ENCODE assay signal across 14 cellular contexts in genomic region chr12:42475055-42475454, GRCh38.
DNase-seq lines count a peak whose midpoint lies in the region; ATAC-seq, FAIRE-seq and TF ChIP-seq lines count a peak whose summit lies in the region.
"Had no signal": no experiment of that assay in that cellular context is flagged by ENCODE, and none has a peak within 500 bp of the region (broad histone marks: within the 10 kb centered on the region; RNA-seq: fewer than 3 reads in every experiment).

No MANE protein-coding gene starts in this region.

- POLR2A ChIA-PET in RWPE1 (lab: Yijun Ruan, JAX; ENCODE audit: low non-redundant PET), result no interaction called here

- H4K20me1 ChIP-seq in keratinocyte (ENCODE audit: control insufficient read depth, extremely low read depth, insufficient read depth, low read length), result no peaks in the 10 kb centered on the region

- H3K9ac ChIP-seq in keratinocyte (ENCODE audit: control insufficient read depth, extremely low read depth, insufficient read depth, low read length), result no peak overlapping the region

- DNase-seq in keratinocyte (ENCODE audit: low read depth, low spot score) (no peak), GM03348 (ENCODE audit: low spot score) (no peak), NCI-H1694 (lab: John Stamatoyannopoulos, UW) (no peak), AG20443 (ENCODE audit: low spot score) (no peak), RWPE1 (ENCODE audit: low spot score) (no peak)
- DNase-seq: activated CD4-positive, alpha-beta T cell treated with anti-CD3 and anti-CD28 coated beads, Interleukin-2, amount 50 U/mL, for 4 hours; activated gamma-delta T cell treated with Interleukin-2 at 50 U/mL for 16 hours; NCI-H2029 treated with DMSO at 0.1 percent for 48 hours; psoas muscle; stimulated activated CD4-positive, alpha-beta T cell treated with anti-CD3 and anti-CD28 coated beads, Interleukin-4, amount 100 ng/mL, for 1 hour had no signal

- no peak for TF ChIP-seq CTCF in keratinocyte (optimal IDR thresholded peaks at IDR 0.05 in 1 of 3, IDR thresholded peaks at IDR 0.05 in 1 of 3, conservative IDR thresholded peaks at IDR 0.05 in 1 of 3; ENCODE audit: extremely low read depth in 1 of 3, insufficient read depth in 2 of 3, low read length in 3 of 3)
- TF ChIP-seq CTCF in RWPE1 (conservative IDR thresholded peaks at IDR 0.05; ENCODE audit: low read depth), result no peak

- H3K4me3 ChIP-seq in keratinocyte (ENCODE audit: control insufficient read depth in 2 of 3, extremely low read depth in 1 of 3, insufficient read depth in 2 of 3, low read depth in 1 of 3, low read length in 3 of 3), result peak overlapping the region in 1 of 3 experiments; percentile 23
- H3K4me3 ChIP-seq: esophagus muscularis mucosa, psoas muscle had no signal

- no peaks in the 10 kb centered on the region for H3K36me3 ChIP-seq in keratinocyte (ENCODE audit: control insufficient read depth in 2 of 2, extremely low read depth in 1 of 2, insufficient read depth in 2 of 2, low read length in 2 of 2)

- FAIRE-seq in keratinocyte (lab: Jason Lieb, UNC), result peak; percentile 48

- H3K4me2 ChIP-seq in keratinocyte (ENCODE audit: control insufficient read depth, extremely low read depth, insufficient read depth, low read depth, low read length), result peak overlapping the region; percentile 46

- dilution Hi-C loops in keratinocyte (cut with MboI; ENCODE audit: extremely low pct_ligation_motif_present, low sequenced_read_pairs), result no loop called here

- peak overlapping the region; percentile 44 for H3K27ac ChIP-seq in keratinocyte (ENCODE audit: control insufficient read depth, insufficient read depth, low read length)
- H3K27ac ChIP-seq in RWPE1, result no peak overlapping the region
- H3K27ac ChIP-seq: esophagus muscularis mucosa, psoas muscle had no signal

- no peaks in the 10 kb centered on the region for H3K9me3 ChIP-seq in keratinocyte (ENCODE audit: control insufficient read depth, low read depth, low read length)
- H3K9me3 ChIP-seq: esophagus muscularis mucosa, psoas muscle had no signal

- peaks cover 22% of the 10 kb centered on the region for H3K79me2 ChIP-seq in keratinocyte (ENCODE audit: control insufficient read depth, insufficient read depth, low read length)

- no peaks in the 10 kb centered on the region for H3K27me3 ChIP-seq in keratinocyte (ENCODE audit: control insufficient read depth, extremely low read depth, insufficient read depth, low read length)
- H3K27me3 ChIP-seq: esophagus muscularis mucosa had no signal

- ATAC-seq in GM18508 (IDR thresholded peaks at IDR 0.05; ENCODE audit: insufficient read depth, unreplicated experiment) (peak; percentile 47), GM21447 (IDR thresholded peaks at IDR 0.05; ENCODE audit: unreplicated experiment) (peak; percentile 46), HG03558 (IDR thresholded peaks at IDR 0.05; ENCODE audit: extremely low read depth, unreplicated experiment) (peak; percentile 33)
- ATAC-seq: psoas muscle had no signal

- CTCF ChIA-PET in RWPE1 (lab: Yijun Ruan, JAX), result no interaction called here

- H3K9me1 ChIP-seq in keratinocyte (ENCODE audit: control insufficient read depth, extremely low read depth, insufficient read depth, low read length), result no peaks in the 10 kb centered on the region

- no peak overlapping the region for H2AFZ ChIP-seq in keratinocyte (ENCODE audit: control insufficient read depth, low read length)

- H3K4me1 ChIP-seq in keratinocyte (ENCODE audit: control insufficient read depth, extremely low read depth, insufficient read depth, low read length), result peaks cover 29% of the 10 kb centered on the region
